Comparison of ENCODE assay signal across 12 cellular contexts in the genomic region with DNA sequence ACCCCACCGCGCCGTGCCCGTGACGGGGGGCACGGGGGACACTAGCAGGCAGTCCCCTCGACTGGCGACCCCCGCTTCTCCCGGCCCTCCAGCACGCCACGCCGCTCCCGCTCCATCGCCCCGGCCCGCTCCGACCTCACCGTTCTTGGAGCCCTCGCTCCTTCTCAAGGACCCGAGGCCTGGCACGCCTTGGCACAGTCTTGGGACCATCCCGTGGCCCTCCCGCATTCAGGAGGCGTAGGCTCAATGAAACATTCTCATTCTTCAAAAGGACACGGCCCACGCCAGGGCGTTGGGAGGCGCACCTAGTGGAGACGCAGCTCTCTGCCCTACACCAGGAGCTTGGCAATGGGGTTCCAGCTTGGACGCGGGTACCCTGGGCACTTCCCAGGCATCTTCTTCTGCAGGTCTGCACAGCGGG. TPM values are rescaled to one million over a fixed set of nuclear protein-coding genes. Genes with fewer than 3 reads are reported as not detected.
A peak's percentile ranks its signal among the peaks of the same experiment; 100 is the strongest.
DNase-seq lines count a peak whose midpoint lies in the region; ATAC-seq and TF ChIP-seq lines count a peak whose summit lies in the region.
"Had no signal": no experiment of that assay in that cellular context is flagged by ENCODE, and none has a peak within 500 bp of the region (broad histone marks: within the 10 kb centered on the region; RNA-seq: fewer than 3 reads in every experiment).

No MANE protein-coding gene starts in this region.

- TF ChIP-seq EP300 in SK-N-SH (IDR thresholded peaks at IDR 0.05; ENCODE audit: borderline replicate concordance in 1 of 2, low read depth in 1 of 2, low read length in 1 of 2) = no peak

- H3K4me3 Mint-ChIP-seq in stimulated activated effector memory CD8-positive, alpha-beta T cell treated with anti-CD3 and anti-CD28 coated beads, Interleukin-12 subunit alpha, Interleukin-12 subunit beta, amount 100 ng/mL, for 72 hours = peak overlapping the region; percentile 59

- DNase-seq in SK-N-SH = peak; percentile 62
- no peak for DNase-seq in SK-N-MC (ENCODE audit: low read depth, low spot score)
- DNase-seq in globus pallidus (ENCODE audit: low spot score) = peak; percentile 56
- DNase-seq in stimulated activated effector memory CD8-positive, alpha-beta T cell treated with anti-CD3 and anti-CD28 coated beads, Interleukin-12 subunit alpha, Interleukin-12 subunit beta, amount 100 ng/mL, for 72 hours (ENCODE audit: low spot score in 2 of 2) = no peak
- DNase-seq: activated naive CD4-positive, alpha-beta T cell treated with anti-CD3 and anti-CD28 coated beads, Interleukin-2, amount 50 U/mL, for 16 hours; NCI-H510A treated with DMSO at 0.1 percent for 48 hours; stimulated activated CD8-positive, alpha-beta memory T cell treated with anti-CD3 and anti-CD28 coated beads, Interleukin-4, amount 100 ng/mL, for 48 hours had no signal

- H3K27ac ChIP-seq in SK-N-SH (ENCODE audit: low read depth in 2 of 2, low read length in 1 of 2) = no peak overlapping the region
- no peak overlapping the region for H3K27ac ChIP-seq in SK-N-MC

- no peak for TF ChIP-seq CTCF in SK-N-SH (IDR thresholded peaks at IDR 0.05)

- no peaks in the 10 kb centered on the region for H3K79me2 ChIP-seq in SK-N-SH (ENCODE audit: insufficient read depth)

- H3K4me3 ChIP-seq in SK-N-SH (ENCODE audit: low read depth in 2 of 2, low read length in 1 of 2) = peak overlapping the region in 1 of 2 experiments; percentile 61; a peak in 1 of 4 replicates
- H3K4me3 ChIP-seq in SK-N-MC = peak overlapping the region; percentile 60
- H3K4me3 ChIP-seq: lung had no signal

- POLR2A ChIA-PET in SK-N-SH (lab: Yijun Ruan, JAX) = interaction anchor here (0.5 to 1.5 kb wide), 2 partner anchors 23 to 25 kb away, joined by 8 to 9 read pairs; a partner anchor contains a TSS

- H3K36me3 ChIP-seq in SK-N-SH (replicated peaks in 1 of 2; ENCODE audit: control insufficient read depth in 1 of 2, insufficient read depth in 2 of 2, low read length in 1 of 2) (peaks cover 0 to 20% of the 10 kb centered on the region in 2 experiments), SK-N-MC (ENCODE audit: insufficient read depth, low read length) (peaks cover 3% of the 10 kb centered on the region; the same call in 1 of the 2 replicates)

- peak overlapping the region; percentile 28; the same call in 1 of the 2 replicates for H3K4me2 ChIP-seq in SK-N-SH

- CTCF ChIA-PET in SK-N-SH (lab: Yijun Ruan, JAX) = interaction anchor here (0.9 to 6.3 kb wide), 9 partner anchors 8 to 307 kb away, joined by 3 to 76 read pairs (median 18); a partner anchor contains a TSS

- no peak for ATAC-seq in SK-N-SH treated with all-trans-retinoic acid at 6 μM for 48 hours
- ATAC-seq in stimulated activated effector memory CD8-positive, alpha-beta T cell treated with anti-CD3 and anti-CD28 coated beads, Interleukin-12 subunit alpha, Interleukin-12 subunit beta, amount 100 ng/mL, for 72 hours = no peak
- ATAC-seq in GM21423 (IDR thresholded peaks at IDR 0.05; ENCODE audit: unreplicated experiment) = no peak
- no peak for ATAC-seq in HG03108 (IDR thresholded peaks at IDR 0.05; ENCODE audit: unreplicated experiment)
- no peak for ATAC-seq in HG02852 (IDR thresholded peaks at IDR 0.05; ENCODE audit: unreplicated experiment)

- no peaks in the 10 kb centered on the region for H4K20me1 ChIP-seq in SK-N-SH (ENCODE audit: insufficient read depth)

- H3K9ac ChIP-seq in SK-N-SH (no peak overlapping the region), SK-N-MC (ENCODE audit: insufficient read length) (no peak overlapping the region)

- TF ChIP-seq RAD21 in SK-N-SH (IDR thresholded peaks at IDR 0.05; ENCODE audit: low read length) = no peak

- 56% methylated on average over 22 of the region's 33 CpGs for WGBS in SK-N-SH (ENCODE audit: low lambda C conversion rate)

- no peak overlapping the region for H3K27ac Mint-ChIP-seq in stimulated activated effector memory CD8-positive, alpha-beta T cell treated with anti-CD3 and anti-CD28 coated beads, Interleukin-12 subunit alpha, Interleukin-12 subunit beta, amount 100 ng/mL, for 72 hours

- H2AFZ ChIP-seq in SK-N-SH (ENCODE audit: low read depth) = no peak overlapping the region

- peaks cover 14% of the 10 kb centered on the region for H3K36me3 Mint-ChIP-seq in stimulated activated effector memory CD8-positive, alpha-beta T cell treated with anti-CD3 and anti-CD28 coated beads, Interleukin-12 subunit alpha, Interleukin-12 subunit beta, amount 100 ng/mL, for 72 hours

- peaks cover 16% of the 10 kb centered on the region for H3K4me1 Mint-ChIP-seq in stimulated activated effector memory CD8-positive, alpha-beta T cell treated with anti-CD3 and anti-CD28 coated beads, Interleukin-12 subunit alpha, Interleukin-12 subunit beta, amount 100 ng/mL, for 72 hours

- H3F3A ChIP-seq in SK-N-SH (replicated peaks; ENCODE audit: insufficient read depth) = peaks cover 9% of the 10 kb centered on the region

- H3K9me2 ChIP-seq in SK-N-SH = no peaks in the 10 kb centered on the region

- H3K9me3 ChIP-seq in SK-N-SH = no peaks in the 10 kb centered on the region
- no peaks in the 10 kb centered on the region for H3K9me3 ChIP-seq in SK-N-MC (ENCODE audit: low read depth, low read length)

- peaks cover 0 to 24% of the 10 kb centered on the region in 2 experiments; a peak in 1 of 4 replicates for H3K4me1 ChIP-seq in SK-N-SH (ENCODE audit: control insufficient read depth in 1 of 2, insufficient read depth in 2 of 2, low read depth in 1 of 2, low read length in 1 of 2)

- H3K9me3 Mint-ChIP-seq in stimulated activated effector memory CD8-positive, alpha-beta T cell treated with anti-CD3 and anti-CD28 coated beads, Interleukin-12 subunit alpha, Interleukin-12 subunit beta, amount 100 ng/mL, for 72 hours = no peaks in the 10 kb centered on the region

- H3K27me3 ChIP-seq in SK-N-SH (ENCODE audit: insufficient read depth) = no peaks in the 10 kb centered on the region

TF ChIP-seq in SK-N-SH, 30 proteins besides CTCF, POLR2A, EP300 and RAD21 (continues in another document):
- TF ChIP-seq, protein P1, sequence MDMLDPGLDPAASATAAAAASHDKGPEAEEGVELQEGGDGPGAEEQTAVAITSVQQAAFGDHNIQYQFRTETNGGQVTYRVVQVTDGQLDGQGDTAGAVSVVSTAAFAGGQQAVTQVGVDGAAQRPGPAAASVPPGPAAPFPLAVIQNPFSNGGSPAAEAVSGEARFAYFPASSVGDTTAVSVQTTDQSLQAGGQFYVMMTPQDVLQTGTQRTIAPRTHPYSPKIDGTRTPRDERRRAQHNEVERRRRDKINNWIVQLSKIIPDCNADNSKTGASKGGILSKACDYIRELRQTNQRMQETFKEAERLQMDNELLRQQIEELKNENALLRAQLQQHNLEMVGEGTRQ (IDR thresholded peaks at IDR 0.05; ENCODE audit: borderline replicate concordance, low read depth, low read length) = no peak
- TF ChIP-seq, protein P2, sequence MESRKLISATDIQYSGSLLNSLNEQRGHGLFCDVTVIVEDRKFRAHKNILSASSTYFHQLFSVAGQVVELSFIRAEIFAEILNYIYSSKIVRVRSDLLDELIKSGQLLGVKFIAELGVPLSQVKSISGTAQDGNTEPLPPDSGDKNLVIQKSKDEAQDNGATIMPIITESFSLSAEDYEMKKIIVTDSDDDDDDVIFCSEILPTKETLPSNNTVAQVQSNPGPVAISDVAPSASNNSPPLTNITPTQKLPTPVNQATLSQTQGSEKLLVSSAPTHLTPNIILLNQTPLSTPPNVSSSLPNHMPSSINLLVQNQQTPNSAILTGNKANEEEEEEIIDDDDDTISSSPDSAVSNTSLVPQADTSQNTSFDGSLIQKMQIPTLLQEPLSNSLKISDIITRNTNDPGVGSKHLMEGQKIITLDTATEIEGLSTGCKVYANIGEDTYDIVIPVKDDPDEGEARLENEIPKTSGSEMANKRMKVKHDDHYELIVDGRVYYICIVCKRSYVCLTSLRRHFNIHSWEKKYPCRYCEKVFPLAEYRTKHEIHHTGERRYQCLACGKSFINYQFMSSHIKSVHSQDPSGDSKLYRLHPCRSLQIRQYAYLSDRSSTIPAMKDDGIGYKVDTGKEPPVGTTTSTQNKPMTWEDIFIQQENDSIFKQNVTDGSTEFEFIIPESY (IDR thresholded peaks at IDR 0.05; ENCODE audit: borderline replicate concordance, low read depth) = no peak

TF ChIP-seq in SK-N-SH treated with all-trans-retinoic acid at 6 μM for 48 hours, 23 proteins besides CTCF, POLR2A, EP300 and RAD21:
- TF ChIP-seq ZC3H10 (CRISPR knock-in tag; IDR thresholded peaks at IDR 0.05) (no peak), ARNTL (CRISPR knock-in tag; IDR thresholded peaks at IDR 0.05; ENCODE audit: borderline replicate concordance, low read depth) (no peak), ESRRG (CRISPR knock-in tag; IDR thresholded peaks at IDR 0.05) (no peak), BACH2 (CRISPR knock-in tag; IDR thresholded peaks at IDR 0.05; ENCODE audit: borderline replicate concordance) (no peak)

RNA-seq across cellular contexts. Expression of a gene that starts 0.5 kb away (rescaled TPM):
- polyA plus RNA-seq in SK-N-SH (2012; rRNA removed) = 5.4 and 7.3 TPM in 2 replicates
- 3.7 and 5.1 TPM in 2 replicates for polyA plus RNA-seq in SK-N-SH (2012; cell fraction: cytosol; rRNA removed)
- polyA plus RNA-seq in SK-N-SH (2012; cell fraction: nucleus; rRNA removed) = 6.2 and 6.4 TPM in 2 replicates

RNA-seq across cellular contexts. Expression of a gene that starts 22.8 kb away (rescaled TPM):
- polyA plus RNA-seq in SK-N-SH (2012; rRNA removed) = 412 and 450 TPM in 2 replicates
- polyA plus RNA-seq in SK-N-SH (2012; cell fraction: cytosol; rRNA removed) = 182 and 282 TPM in 2 replicates
- polyA plus RNA-seq in SK-N-SH (2012; cell fraction: nucleus; rRNA removed) = 272 and 273 TPM in 2 replicates

RNA-seq across cellular contexts. Expression of a gene that starts 23.1 kb away (rescaled TPM):
- 81.7 and 86.8 TPM in 2 replicates for polyA plus RNA-seq in SK-N-SH (2012; rRNA removed)
- 47.6 and 65.1 TPM in 2 replicates for polyA plus RNA-seq in SK-N-SH (2012; cell fraction: cytosol; rRNA removed)
- 104 and 112 TPM in 2 replicates for polyA plus RNA-seq in SK-N-SH (2012; cell fraction: nucleus; rRNA removed)

RNA-seq across cellular contexts. Expression of a gene that starts 44.6 kb away (rescaled TPM):
- 81.0 and 83.0 TPM in 2 replicates for polyA plus RNA-seq in SK-N-SH (2012; rRNA removed)
- polyA plus RNA-seq in SK-N-SH (2012; cell fraction: cytosol; rRNA removed) = 47.0 and 68.7 TPM in 2 replicates
- polyA plus RNA-seq in SK-N-SH (2012; cell fraction: nucleus; rRNA removed) = 122 and 185 TPM in 2 replicates

Comparison
In these comparisons a context has a peak if more than half of its experiments do, and no peak if none do; other contexts are left out.
1. DNase-seq: peak in SK-N-SH (single experiment) and globus pallidus (single experiment); none in SK-N-MC (single experiment) and stimulated activated effector memory CD8-positive, alpha-beta T cell treated with anti-CD3 and anti-CD28 coated beads, Interleukin-12 subunit alpha, Interleukin-12 subunit beta, amount 100 ng/mL, for 72 hours (0 of 2).